In genomic region chr10:96229568-96230030, GRCh38 we compare ENCODE assay signal across 1 cellular context.
TF ChIP-seq lines count a peak whose summit lies in the region.

No MANE protein-coding gene starts in this region.

TF ChIP-seq in HepG2, 621 proteins besides CTCF, POLR2A, EP300 and RAD21 (continued from another document and continues in another):
- peak; percentile 28; the same call in 1 of the 2 replicates for TF ChIP-seq ZFX (CRISPR knock-in tag; IDR thresholded peaks at IDR 0.05; ENCODE audit: low read depth)
- no peak for TF ChIP-seq ARHGAP35 (CRISPR knock-in tag; IDR thresholded peaks at IDR 0.05; ENCODE audit: borderline replicate concordance)
- no peak for TF ChIP-seq RARG (CRISPR knock-in tag; IDR thresholded peaks at IDR 0.05; ENCODE audit: low read depth)
- no peak for TF ChIP-seq SP4 (CRISPR knock-in tag; IDR thresholded peaks at IDR 0.05)
- no peak for TF ChIP-seq SRSF9 (IDR thresholded peaks at IDR 0.05; ENCODE audit: borderline replicate concordance, insufficient read depth, low read depth, low read length, poor library complexity, severe bottlenecking)
- no peak for TF ChIP-seq ZNF326 (CRISPR knock-in tag; IDR thresholded peaks at IDR 0.05; ENCODE audit: borderline replicate concordance)
- TF ChIP-seq ZNF646 (CRISPR knock-in tag; IDR thresholded peaks at IDR 0.05), result peak; percentile 98
- TF ChIP-seq ZNF782 (CRISPR knock-in tag; IDR thresholded peaks at IDR 0.05; ENCODE audit: borderline replicate concordance), result no peak
- TF ChIP-seq PHB2 (IDR thresholded peaks at IDR 0.05; ENCODE audit: partially characterized antibody), result no peak
- no peak for TF ChIP-seq NCOA1 (CRISPR knock-in tag; IDR thresholded peaks at IDR 0.05)
- no peak for TF ChIP-seq REPIN1 (CRISPR knock-in tag; IDR thresholded peaks at IDR 0.05; ENCODE audit: borderline replicate concordance, low read depth)
- TF ChIP-seq PHF8 (CRISPR knock-in tag; IDR thresholded peaks at IDR 0.05), result 0 out of 2 replicates have a peak, but pooled peaks have one; percentile 19
- TF ChIP-seq AHR (CRISPR knock-in tag; IDR thresholded peaks at IDR 0.05), result no peak
- no peak for TF ChIP-seq BATF2 (CRISPR knock-in tag; IDR thresholded peaks at IDR 0.05)
- no peak for TF ChIP-seq ZNF720 (CRISPR knock-in tag; IDR thresholded peaks at IDR 0.05)
- no peak for TF ChIP-seq ARID2 (CRISPR knock-in tag; IDR thresholded peaks at IDR 0.05; ENCODE audit: borderline replicate concordance)
- TF ChIP-seq ZFP62 (CRISPR knock-in tag; IDR thresholded peaks at IDR 0.05), result no peak
- TF ChIP-seq FOXA1 (IDR thresholded peaks at IDR 0.05), result no peak
- 0 out of 2 replicates have a peak, but pooled peaks have one; percentile 9 for TF ChIP-seq FOXA1 (CRISPR knock-in tag; IDR thresholded peaks at IDR 0.05)
- no peak for TF ChIP-seq ZNF564 (CRISPR knock-in tag; IDR thresholded peaks at IDR 0.05)
- no peak for TF ChIP-seq TBP (CRISPR knock-in tag; IDR thresholded peaks at IDR 0.05)
- TF ChIP-seq POLR2G (IDR thresholded peaks at IDR 0.05; ENCODE audit: low read depth, low read length), result no peak
- TF ChIP-seq SALL2 (CRISPR knock-in tag; IDR thresholded peaks at IDR 0.05), result no peak
- TF ChIP-seq ZBTB43 (CRISPR knock-in tag; conservative IDR thresholded peaks at IDR 0.05), result no peak
- no peak for TF ChIP-seq MEIS2 (CRISPR knock-in tag; IDR thresholded peaks at IDR 0.05)
- TF ChIP-seq SYNCRIP (IDR thresholded peaks at IDR 0.05; ENCODE audit: insufficient read depth, low read depth, low read length), result no peak
- no peak for TF ChIP-seq MTERF4 (CRISPR knock-in tag; IDR thresholded peaks at IDR 0.05)
- TF ChIP-seq CSRNP2 (CRISPR knock-in tag; conservative IDR thresholded peaks at IDR 0.05; ENCODE audit: low read depth), result no peak
- no peak for TF ChIP-seq REST (IDR thresholded peaks at IDR 0.05; ENCODE audit: borderline replicate concordance in 1 of 2, low read depth in 1 of 2, low read length in 2 of 2)
- TF ChIP-seq U2AF1 (optimal IDR thresholded peaks at IDR 0.05; ENCODE audit: low read depth, low read length), result no peak
- TF ChIP-seq HNRNPH1 (optimal IDR thresholded peaks at IDR 0.05; ENCODE audit: low read depth, low read length), result no peak
- TF ChIP-seq SAFB2 (CRISPR knock-in tag; IDR thresholded peaks at IDR 0.05; ENCODE audit: borderline replicate concordance, low read depth), result no peak
- TF ChIP-seq GABPA (IDR thresholded peaks at IDR 0.05; ENCODE audit: low read depth, low read length), result no peak
- TF ChIP-seq GABPA (CRISPR knock-in tag; IDR thresholded peaks at IDR 0.05; ENCODE audit: low read depth), result no peak
- TF ChIP-seq ZNF777 (CRISPR knock-in tag; IDR thresholded peaks at IDR 0.05), result no peak
- TF ChIP-seq CHD4 (IDR thresholded peaks at IDR 0.05; ENCODE audit: borderline replicate concordance, low read length), result peak; percentile 98; the same call in 1 of the 2 replicates
- TF ChIP-seq KAT2B (IDR thresholded peaks at IDR 0.05; ENCODE audit: borderline replicate concordance, low read depth, low read length), result no peak
- no peak for TF ChIP-seq SMAD1 (CRISPR knock-in tag; IDR thresholded peaks at IDR 0.05; ENCODE audit: borderline replicate concordance, low read depth)
- no peak for TF ChIP-seq ZNF281 (CRISPR knock-in tag; IDR thresholded peaks at IDR 0.05; ENCODE audit: borderline replicate concordance)
- TF ChIP-seq ZNF512B (CRISPR knock-in tag; IDR thresholded peaks at IDR 0.05; ENCODE audit: borderline replicate concordance), result 0 out of 2 replicates have a peak, but pooled peaks have one; percentile 51
- TF ChIP-seq ZNF331 (CRISPR knock-in tag; IDR thresholded peaks at IDR 0.05), result no peak
- no peak for TF ChIP-seq ZNF570 (CRISPR knock-in tag; IDR thresholded peaks at IDR 0.05; ENCODE audit: borderline replicate concordance)
